In the genomic region with DNA sequence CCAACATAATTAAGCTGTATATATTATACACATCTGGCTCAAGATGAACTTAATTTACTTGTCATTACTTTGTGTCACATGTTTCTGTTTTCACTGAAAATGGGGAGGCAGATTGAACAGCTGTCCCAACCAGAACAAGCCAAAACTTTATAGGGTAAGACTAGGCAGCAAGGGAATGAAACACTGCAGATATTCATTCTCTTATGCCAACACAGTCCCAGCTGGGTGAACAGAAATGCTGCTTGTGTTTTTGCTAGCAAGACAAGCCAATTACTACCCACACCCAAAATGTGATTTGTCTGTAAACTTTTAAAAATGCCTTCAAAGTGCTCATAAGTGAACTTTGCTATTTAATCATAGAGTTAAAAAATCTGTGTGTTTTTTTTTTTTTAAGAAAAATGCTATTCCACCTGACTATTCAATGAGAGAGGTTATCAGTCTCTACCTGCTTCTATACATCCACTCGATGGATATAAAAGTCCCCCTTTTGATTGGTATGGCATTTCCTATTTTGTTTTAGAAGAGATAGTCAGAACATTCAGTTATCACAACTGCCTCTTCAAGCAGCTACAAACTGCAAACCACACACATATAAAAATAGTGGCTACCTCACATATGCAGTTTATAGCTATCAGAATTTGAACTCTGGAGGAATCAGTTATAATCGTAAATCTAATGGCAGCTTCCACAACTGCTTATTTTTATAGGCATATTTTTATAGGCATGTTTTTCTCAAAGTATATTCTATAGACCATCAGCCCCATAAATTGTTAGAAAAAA, we compare ENCODE assay signal across 23 cellular contexts.
"Had no signal": no experiment of that assay in that cellular context is flagged by ENCODE, and none has a peak within 500 bp of the region (broad histone marks: within the 10 kb centered on the region; RNA-seq: fewer than 3 reads in every experiment).

No MANE protein-coding gene starts in this region.

- ATAC-seq: effector memory CD8-positive, alpha-beta T cell; gastroesophageal sphincter; left lung; pancreas; sciatic nerve; stimulated activated naive B cell treated with anti-CD40 and anti-IgM and Interleukin-4, amounts not matched to agents 10 μg/mL and 1 μg/mL and 100 μg/mL, for 72 hours; stimulated activated naive CD8-positive, alpha-beta T cell treated with anti-CD3 and anti-CD28 coated beads, Interleukin-15, amount 100 ng/mL, for 72 hours had no signal

- H3K27me3 ChIP-seq: esophagus muscularis mucosa, gastroesophageal sphincter, left lung, pancreas had no signal

- H3K27me3 Mint-ChIP-seq: dendritic cell treated with granulocyte-macrophage colony-stimulating factor and Interleukin-4, amounts not matched to agents 40 ng/mL and 50 ng/mL, for 4 days; type B pancreatic cell had no signal

- H3K36me3 ChIP-seq: left lung, pancreas, prostate gland had no signal

- H3K36me3 Mint-ChIP-seq: naive B cell; stimulated activated naive B cell treated with anti-CD40 and anti-IgM and Interleukin-4, amounts not matched to agents 10 μg/mL and 1 μg/mL and 100 μg/mL, for 72 hours; type B pancreatic cell had no signal

- H3K9me3 ChIP-seq: esophagus muscularis mucosa, gastroesophageal sphincter, left lung, pancreas, prostate gland had no signal

- H3K4me3 ChIP-seq: esophagus muscularis mucosa, gastroesophageal sphincter, left lung, lung, pancreas, prostate gland, skin epidermis had no signal

- H3K4me1 Mint-ChIP-seq: naive B cell; stimulated activated naive B cell treated with anti-CD40 and anti-IgM and Interleukin-4, amounts not matched to agents 10 μg/mL and 1 μg/mL and 100 μg/mL, for 72 hours had no signal

- H3K4me1 ChIP-seq: esophagus muscularis mucosa, gastroesophageal sphincter, left lung, pancreas, prostate gland had no signal

- DNase-seq: cerebellar nuclear complex; effector memory CD8-positive, alpha-beta T cell; foreskin fibroblast; hypothalamus; left lung; mesendoderm; naive B cell; occipital lobe; pancreas; stimulated activated CD4-positive, alpha-beta T cell treated with anti-CD3 and anti-CD28 coated beads, Interleukin-2, amount 100 ng/mL, for 24 hours; stimulated activated CD4-positive, alpha-beta T cell treated with anti-CD3 and anti-CD28 coated beads, Interleukin-4, amount 100 ng/mL, for 4 hours; stimulated activated naive B cell treated with anti-CD40 and anti-IgM and Interleukin-4, amounts not matched to agents 10 μg/mL and 1 μg/mL and 100 μg/mL, for 72 hours; stimulated activated naive CD8-positive, alpha-beta T cell treated with anti-CD3 and anti-CD28 coated beads, Interleukin-15, amount 100 ng/mL, for 72 hours had no signal

- H3K9me3 Mint-ChIP-seq: dendritic cell treated with granulocyte-macrophage colony-stimulating factor and Interleukin-4, amounts not matched to agents 40 ng/mL and 50 ng/mL, for 4 days; effector memory CD8-positive, alpha-beta T cell; naive B cell; nephron; stimulated activated naive B cell treated with anti-CD40 and anti-IgM and Interleukin-4, amounts not matched to agents 10 μg/mL and 1 μg/mL and 100 μg/mL, for 72 hours; type B pancreatic cell had no signal

- H3K4me3 Mint-ChIP-seq: dendritic cell treated with granulocyte-macrophage colony-stimulating factor and Interleukin-4, amounts not matched to agents 40 ng/mL and 50 ng/mL, for 4 days; effector memory CD8-positive, alpha-beta T cell; naive B cell; nephron; stimulated activated naive B cell treated with anti-CD40 and anti-IgM and Interleukin-4, amounts not matched to agents 10 μg/mL and 1 μg/mL and 100 μg/mL, for 72 hours; stimulated activated naive CD8-positive, alpha-beta T cell treated with anti-CD3 and anti-CD28 coated beads, Interleukin-15, amount 100 ng/mL, for 72 hours; type B pancreatic cell had no signal

- H3K27ac ChIP-seq: epithelial cell of prostate, esophagus muscularis mucosa, gastroesophageal sphincter, left lung, pancreas, prostate gland, skin epidermis had no signal

- H3K27ac Mint-ChIP-seq: dendritic cell treated with granulocyte-macrophage colony-stimulating factor and Interleukin-4, amounts not matched to agents 40 ng/mL and 50 ng/mL, for 4 days; effector memory CD8-positive, alpha-beta T cell; naive B cell; stimulated activated naive B cell treated with anti-CD40 and anti-IgM and Interleukin-4, amounts not matched to agents 10 μg/mL and 1 μg/mL and 100 μg/mL, for 72 hours; stimulated activated naive CD8-positive, alpha-beta T cell treated with anti-CD3 and anti-CD28 coated beads, Interleukin-15, amount 100 ng/mL, for 72 hours; type B pancreatic cell had no signal
